32 cellular contexts compared by ENCODE assay signal in genomic region chr6:79117752-79118151, GRCh38. TPM values are rescaled to one million over a fixed set of nuclear protein-coding genes. Genes with fewer than 3 reads are reported as not detected.
DNase-seq lines count a peak whose midpoint lies in the region; ATAC-seq, FAIRE-seq and TF ChIP-seq lines count a peak whose summit lies in the region.
"Had no signal": no experiment of that assay in that cellular context is flagged by ENCODE, and none has a peak within 500 bp of the region (broad histone marks: within the 10 kb centered on the region; RNA-seq: fewer than 3 reads in every experiment).

No MANE protein-coding gene starts in this region.

- no peak for FAIRE-seq in urothelium cell line (lab: Jason Lieb, UNC)
- FAIRE-seq: GM18507, TTC549 had no signal

- H3K9me3 Mint-ChIP-seq in MCF 10A (ENCODE audit: unreplicated experiment), result no peaks in the 10 kb centered on the region
- H3K9me3 Mint-ChIP-seq in activated T-helper 2 cell treated with anti-CD3 and anti-CD28 coated beads, Interferon-gamma antibody, Interleukin-2, Interleukin-4, amounts not matched to agents 10 μg/mL and 5 μg/mL and 100 μg/mL, durations not matched to agents 14 hours and 24 hours and 36 hours, result no peaks in the 10 kb centered on the region
- H3K9me3 Mint-ChIP-seq: endodermal cell, memory B cell had no signal

- H3K4me1 ChIP-seq in breast epithelium, result no peaks in the 10 kb centered on the region
- no peaks in the 10 kb centered on the region for H3K4me1 ChIP-seq in A673 (ENCODE audit: insufficient read depth, low read length, poor library complexity, severe bottlenecking)
- H3K4me1 ChIP-seq: heart left ventricle, upper lobe of left lung had no signal

- H3K9me3 ChIP-seq in breast epithelium, result no peaks in the 10 kb centered on the region
- H3K9me3 ChIP-seq in A673 (ENCODE audit: low read depth, low read length, poor library complexity, severe bottlenecking), result no peaks in the 10 kb centered on the region
- H3K9me3 ChIP-seq: heart left ventricle, upper lobe of left lung had no signal

- no peak for TF ChIP-seq CTCF in MCF 10A (IDR thresholded peaks at IDR 0.05; ENCODE audit: unreplicated experiment)
- no peak for TF ChIP-seq CTCF in breast epithelium (IDR thresholded peaks at IDR 0.05)
- TF ChIP-seq CTCF in fibroblast of the aortic adventitia (IDR thresholded peaks at IDR 0.05; ENCODE audit: insufficient read depth, low read length), result no peak
- no peak for TF ChIP-seq CTCF in A673 (conservative IDR thresholded peaks at IDR 0.05; ENCODE audit: low read depth, low read length)

- no peaks in the 10 kb centered on the region for H3K36me3 ChIP-seq in breast epithelium
- no peaks in the 10 kb centered on the region for H3K36me3 ChIP-seq in A673 (ENCODE audit: insufficient read depth, low read length, poor library complexity, severe bottlenecking)
- H3K36me3 ChIP-seq: cardiac muscle cell, heart left ventricle, upper lobe of left lung had no signal

- no peak for TF ChIP-seq POLR2A in breast epithelium (IDR thresholded peaks at IDR 0.05)

- H3K27me3 Mint-ChIP-seq in MCF 10A (ENCODE audit: insufficient read depth, unreplicated experiment), result no peaks in the 10 kb centered on the region
- peaks cover 9% of the 10 kb centered on the region for H3K27me3 Mint-ChIP-seq in activated T-helper 2 cell treated with anti-CD3 and anti-CD28 coated beads, Interferon-gamma antibody, Interleukin-2, Interleukin-4, amounts not matched to agents 10 μg/mL and 5 μg/mL and 100 μg/mL, durations not matched to agents 14 hours and 24 hours and 36 hours (ENCODE audit: low read depth)

- H3K27ac Mint-ChIP-seq in MCF 10A (ENCODE audit: low read depth, unreplicated experiment), result no peak overlapping the region
- H3K27ac Mint-ChIP-seq in activated T-helper 2 cell treated with anti-CD3 and anti-CD28 coated beads, Interferon-gamma antibody, Interleukin-2, Interleukin-4, amounts not matched to agents 10 μg/mL and 5 μg/mL and 100 μg/mL, durations not matched to agents 14 hours and 24 hours and 36 hours, result peak overlapping the region; percentile 5
- H3K27ac Mint-ChIP-seq: CD8-positive, alpha-beta T cell; endodermal cell; memory B cell had no signal

- intact Hi-C loops in MCF 10A (cut with micrococcal nuclease), result no loop called here
- intact Hi-C loops in breast epithelium (cut with DNase I; ENCODE audit: low total_unique reads), result no loop called here
- intact Hi-C loops in activated T-helper 2 cell treated with anti-CD3 and anti-CD28 coated beads, Interferon-gamma antibody, Interleukin-2, Interleukin-4, amounts not matched to agents 10 μg/mL and 5 μg/mL and 100 μg/mL, durations not matched to agents 14 hours and 24 hours and 36 hours (cut with micrococcal nuclease), result no loop called here
- intact Hi-C loops in A673 (cut with micrococcal nuclease; ENCODE audit: unreplicated experiment), result no loop called here

- no peaks in the 10 kb centered on the region for H3K36me3 Mint-ChIP-seq in MCF 10A (ENCODE audit: insufficient read depth, unreplicated experiment)
- H3K36me3 Mint-ChIP-seq in activated T-helper 2 cell treated with anti-CD3 and anti-CD28 coated beads, Interferon-gamma antibody, Interleukin-2, Interleukin-4, amounts not matched to agents 10 μg/mL and 5 μg/mL and 100 μg/mL, durations not matched to agents 14 hours and 24 hours and 36 hours (ENCODE audit: low read depth), result no peaks in the 10 kb centered on the region
- H3K36me3 Mint-ChIP-seq: CD8-positive, alpha-beta T cell; memory B cell had no signal

- CTCF ChIA-PET in MCF 10A (lab: Yijun Ruan, JAX), result no interaction called here
- CTCF ChIA-PET in A673 (lab: Charles Lee), result no interaction called here

- no peak overlapping the region for H3K27ac ChIP-seq in breast epithelium
- no peak overlapping the region for H3K27ac ChIP-seq in A673 (ENCODE audit: low read depth, low read length, poor library complexity, severe bottlenecking)
- H3K27ac ChIP-seq: 22Rv1, cardiac muscle cell, heart left ventricle, upper lobe of left lung had no signal

- no TSS peak for BruUV-seq in MCF 10A (replicated peaks; lab: Mats Ljungman, UMichigan)
- no TSS peak for BruUV-seq in A673 (replicated peaks; lab: Mats Ljungman, UMichigan)

- POLR2A ChIA-PET in MCF 10A (lab: Yijun Ruan, JAX) (interaction anchor here (0.6 to 0.7 kb wide), 2 partner anchors 8 to 538 kb away, joined by 3 read pairs; no protein-coding TSS in a partner anchor), A673 (lab: Charles Lee; ENCODE audit: low non-redundant PET) (no interaction called here)

- peaks cover 9% of the 10 kb centered on the region for H3K4me1 Mint-ChIP-seq in MCF 10A (ENCODE audit: insufficient read depth, unreplicated experiment)
- peaks cover 9% of the 10 kb centered on the region for H3K4me1 Mint-ChIP-seq in activated T-helper 2 cell treated with anti-CD3 and anti-CD28 coated beads, Interferon-gamma antibody, Interleukin-2, Interleukin-4, amounts not matched to agents 10 μg/mL and 5 μg/mL and 100 μg/mL, durations not matched to agents 14 hours and 24 hours and 36 hours (ENCODE audit: low read depth)
- H3K4me1 Mint-ChIP-seq: memory B cell had no signal

- H3K27me3 ChIP-seq in breast epithelium, result no peaks in the 10 kb centered on the region
- H3K27me3 ChIP-seq in A673 (replicated peaks; ENCODE audit: insufficient read depth, low read depth, low read length, poor library complexity), result no peaks in the 10 kb centered on the region
- H3K27me3 ChIP-seq: cardiac muscle cell, heart left ventricle, upper lobe of left lung had no signal

- no peak overlapping the region for H3K4me3 Mint-ChIP-seq in MCF 10A (ENCODE audit: unreplicated experiment)
- no peak overlapping the region for H3K4me3 Mint-ChIP-seq in activated T-helper 2 cell treated with anti-CD3 and anti-CD28 coated beads, Interferon-gamma antibody, Interleukin-2, Interleukin-4, amounts not matched to agents 10 μg/mL and 5 μg/mL and 100 μg/mL, durations not matched to agents 14 hours and 24 hours and 36 hours (ENCODE audit: low read depth)
- H3K4me3 Mint-ChIP-seq: CD8-positive, alpha-beta T cell; endodermal cell; memory B cell had no signal

- ATAC-seq in GM19467 (IDR thresholded peaks at IDR 0.05; ENCODE audit: unreplicated experiment) (no peak), HG03439 (IDR thresholded peaks at IDR 0.05; ENCODE audit: unreplicated experiment) (no peak)
- ATAC-seq: CD8-positive, alpha-beta T cell; heart left ventricle; left cardiac atrium had no signal

- H3K4me3 ChIP-seq in breast epithelium, result no peak overlapping the region
- H3K4me3 ChIP-seq in fibroblast of the aortic adventitia (ENCODE audit: low read depth, low read length), result no peak overlapping the region
- no peak overlapping the region for H3K4me3 ChIP-seq in A673 (ENCODE audit: low read depth, low read length, poor library complexity, severe bottlenecking)
- H3K4me3 ChIP-seq: cardiac muscle cell, heart left ventricle, smooth muscle cell, upper lobe of left lung had no signal

- peak; percentile 11 for DNase-seq in MCF 10A (ENCODE audit: unreplicated experiment)
- no peak for DNase-seq in breast epithelium (ENCODE audit: low spot score in 2 of 2)
- no peak for DNase-seq in activated T-helper 2 cell treated with anti-CD3 and anti-CD28 coated beads, Interferon-gamma antibody, Interleukin-2, Interleukin-4, amounts not matched to agents 10 μg/mL and 5 μg/mL and 100 μg/mL, durations not matched to agents 14 hours and 24 hours and 36 hours (ENCODE audit: low spot score)
- DNase-seq in fibroblast of the aortic adventitia (ENCODE audit: low read depth), result peak; percentile 4
- DNase-seq in urothelium cell line (ENCODE audit: low spot score), result peak; percentile 3
- no peak for DNase-seq in A673 (ENCODE audit: low spot score)
- DNase-seq: activated CD4-positive, alpha-beta T cell treated with anti-CD3 and anti-CD28 coated beads for 1 hour; activated naive CD4-positive, alpha-beta T cell treated with Interleukin-2 at 50 U/mL for 16 hours; activated T-cell treated with anti-CD3 and anti-CD28 coated beads, Interleukin-2, amount 50 U/mL, for 48 hours; amygdala; CD8-positive, alpha-beta T cell; cortex of kidney; endodermal cell; GF-D8; H7; heart left ventricle; left cardiac atrium; NCI-H2081; NCI-H774; occipital lobe; Right ventricle myocardium superior; substantia nigra; SW 1271; upper lobe of left lung had no signal

RNA-seq across cellular contexts. Expression of gene PHIP, which starts 39.7 kb away (rescaled TPM):
- total RNA-seq in MCF 10A (2022), result 25.3 and 26.5 TPM in 2 replicates
- total RNA-seq in breast epithelium, result 10 to 100 TPM; 31.7 to 73.6 (median 44.9) TPM
- 35.2 TPM in 2 replicates for total RNA-seq in activated T-helper 2 cell treated with anti-CD3 and anti-CD28 coated beads, Interferon-gamma antibody, Interleukin-2, Interleukin-4, amounts not matched to agents 10 μg/mL and 5 μg/mL and 100 μg/mL, durations not matched to agents 14 hours and 24 hours and 36 hours
- total RNA-seq in fibroblast of the aortic adventitia (ENCODE audit: low replicate concordance), result 30.1 and 34.3 TPM in 2 replicates
- 42.5 and 45.1 TPM in 2 replicates for total RNA-seq in A673 (2021)

Comparison
In these comparisons a context has a peak if more than half of its experiments do, and no peak if none do; other contexts are left out.
1. DNase-seq: peak in MCF 10A (single experiment), fibroblast of the aortic adventitia (single experiment) and urothelium cell line (single experiment); none in breast epithelium (0 of 2), activated T-helper 2 cell treated with anti-CD3 and anti-CD28 coated beads, Interferon-gamma antibody, Interleukin-2, Interleukin-4, amounts not matched to agents 10 μg/mL and 5 μg/mL and 100 μg/mL, durations not matched to agents 14 hours and 24 hours and 36 hours (single experiment) and A673 (single experiment).